8 cellular contexts compared by ENCODE assay signal in genomic region chr17:41835214-41835799, GRCh38. TPM values are rescaled to one million over a fixed set of nuclear protein-coding genes. Genes with fewer than 3 reads are reported as not detected.
A peak's percentile ranks its signal among the peaks of the same experiment; 100 is the strongest.
DNase-seq lines count a peak whose midpoint lies in the region; ATAC-seq and TF ChIP-seq lines count a peak whose summit lies in the region.

No MANE protein-coding gene starts in this region.

- H3K4me3 ChIP-seq in BLaER1 treated with 17β-estradiol and CSF1 and Interleukin-3, amounts not matched to agents 10 nM and 100 nM, result peak overlapping the region; percentile 87 to 100 (median 94)
- H3K4me3 ChIP-seq in fibroblast of mammary gland (ENCODE audit: control insufficient read depth, low read depth, low read length) (peak overlapping the region; percentile 71), ovary (peak overlapping the region; percentile 78)

- no peak for TF ChIP-seq CTCF in fibroblast of mammary gland (conservative IDR thresholded peaks at IDR 0.05; ENCODE audit: control insufficient read depth, insufficient read depth, low read depth, low read length)
- no peak for TF ChIP-seq CTCF in ovary (IDR thresholded peaks at IDR 0.05)

- peak overlapping the region; percentile 69 to 96 (median 90) for H3K4me2 ChIP-seq in BLaER1 treated with 17β-estradiol and CSF1 and Interleukin-3, amounts not matched to agents 10 nM and 100 nM

- H3K36me3 ChIP-seq in BLaER1 treated with 17β-estradiol and CSF1 and Interleukin-3, amounts not matched to agents 10 nM and 100 nM, result peaks cover 34 to 45% (median 39%) of the 10 kb centered on the region in 11 experiments
- no peaks in the 10 kb centered on the region for H3K36me3 ChIP-seq in ovary

- H3K27ac ChIP-seq in BLaER1 treated with 17β-estradiol and CSF1 and Interleukin-3, amounts not matched to agents 10 nM and 100 nM, result peak overlapping the region; percentile 78 to 88 (median 84)
- H3K27ac ChIP-seq in ovary, result peak overlapping the region; percentile 83 to 91

- ATAC-seq in GM21619 (IDR thresholded peaks at IDR 0.05; ENCODE audit: unreplicated experiment), result peak; percentile 33
- peak; percentile 60 for ATAC-seq in SK-N-SH treated with all-trans-retinoic acid at 6 μM for 48 hours
- no peak for ATAC-seq in GM18870 (IDR thresholded peaks at IDR 0.05; ENCODE audit: unreplicated experiment)
- no peak for ATAC-seq in HG03457 (IDR thresholded peaks at IDR 0.05; ENCODE audit: unreplicated experiment)

- no peaks in the 10 kb centered on the region for H3K27me3 ChIP-seq in BLaER1 treated with 17β-estradiol and CSF1 and Interleukin-3, amounts not matched to agents 10 nM and 100 nM
- H3K27me3 ChIP-seq in ovary, result no peaks in the 10 kb centered on the region

- peaks cover 18 to 27% (median 19%) of the 10 kb centered on the region in 10 experiments for H3K4me1 ChIP-seq in BLaER1 treated with 17β-estradiol and CSF1 and Interleukin-3, amounts not matched to agents 10 nM and 100 nM
- peaks cover 4% of the 10 kb centered on the region for H3K4me1 ChIP-seq in ovary (ENCODE audit: insufficient read depth)

- intact Hi-C loops in ovary (cut with DNase I), result no loop called here

- peak overlapping the region; percentile 87 to 92 (median 91) for H3K9ac ChIP-seq in BLaER1 treated with 17β-estradiol and CSF1 and Interleukin-3, amounts not matched to agents 10 nM and 100 nM

- TF ChIP-seq POLR2A in ovary (IDR thresholded peaks at IDR 0.05), result no peak

- no peaks in the 10 kb centered on the region for H3K9me3 ChIP-seq in BLaER1 treated with 17β-estradiol and CSF1 and Interleukin-3, amounts not matched to agents 10 nM and 100 nM (replicated peaks in 1 of 11)
- H3K9me3 ChIP-seq in ovary, result no peaks in the 10 kb centered on the region

- H4K20me1 ChIP-seq in BLaER1 treated with 17β-estradiol and CSF1 and Interleukin-3, amounts not matched to agents 10 nM and 100 nM, result peaks cover 0 to 10% (median 0%) of the 10 kb centered on the region in 11 experiments; a peak in 4 of 22 replicates

- DNase-seq in fibroblast of mammary gland (ENCODE audit: low read depth) (no peak), ovary (peak in 1 of 5 donors; percentile 0), medulla oblongata (ENCODE audit: extremely low spot score) (no peak)

- no peak for TF ChIP-seq EP300 in ovary (IDR thresholded peaks at IDR 0.05)

- 16 to 17% (median 16%) methylated on average over 12 to 13 of the region's 13 CpGs for WGBS in ovary, 3 donors

TF ChIP-seq in SK-N-SH treated with all-trans-retinoic acid at 6 μM for 48 hours, 23 proteins besides CTCF, POLR2A, EP300 and RAD21:
- TF ChIP-seq ZFP30 (CRISPR knock-in tag; IDR thresholded peaks at IDR 0.05) (no peak), TSHZ2 (CRISPR knock-in tag; IDR thresholded peaks at IDR 0.05) (no peak), PPARA (CRISPR knock-in tag; IDR thresholded peaks at IDR 0.05; ENCODE audit: borderline replicate concordance) (no peak), ZFP3 (CRISPR knock-in tag; IDR thresholded peaks at IDR 0.05) (no peak), TOX (CRISPR knock-in tag; IDR thresholded peaks at IDR 0.05; ENCODE audit: borderline replicate concordance) (no peak), OSR1 (CRISPR knock-in tag; IDR thresholded peaks at IDR 0.05) (no peak), ZNF70 (CRISPR knock-in tag; IDR thresholded peaks at IDR 0.05) (no peak), RARB (CRISPR knock-in tag; IDR thresholded peaks at IDR 0.05) (no peak), PATZ1 (CRISPR knock-in tag; IDR thresholded peaks at IDR 0.05; ENCODE audit: borderline replicate concordance) (no peak), ISL1 (CRISPR knock-in tag; IDR thresholded peaks at IDR 0.05) (no peak), TCF4 (CRISPR knock-in tag; IDR thresholded peaks at IDR 0.05; ENCODE audit: borderline replicate concordance) (no peak), CREB5 (CRISPR knock-in tag; IDR thresholded peaks at IDR 0.05; ENCODE audit: low read depth) (no peak), BACH2 (CRISPR knock-in tag; IDR thresholded peaks at IDR 0.05; ENCODE audit: borderline replicate concordance) (no peak), GLIS3 (CRISPR knock-in tag; IDR thresholded peaks at IDR 0.05) (no peak), CSDC2 (CRISPR knock-in tag; IDR thresholded peaks at IDR 0.05) (no peak), CSRNP3 (CRISPR knock-in tag; IDR thresholded peaks at IDR 0.05) (no peak)

RNA-seq across cellular contexts. Expression of gene NT5C3B, which starts 0.7 kb away (rescaled TPM):
- total RNA-seq in ovary, result 10 to 100 TPM; 34.5 to 65.4 (median 48.8) TPM
- polyA plus RNA-seq in ovary, result 100 to 1,000 TPM in 1 of 2 donors, 10 to 100 TPM in 1; 71.0 to 106 TPM

RNA-seq across cellular contexts. Expression of gene KLHL10, which starts 2.3 kb away (rescaled TPM):
- under 1 TPM; 0.13 to 0.60 (median 0.23) TPM for total RNA-seq in ovary
- polyA plus RNA-seq in ovary, result under 1 TPM; 0.21 to 0.57 TPM

RNA-seq across cellular contexts. Expression of gene FKBP10, which starts 22.5 kb away (rescaled TPM):
- total RNA-seq in ovary, result 100 to 1,000 TPM in 2 of 7 donors, 10 to 100 TPM in 5; 37.1 to 106 (median 82.5) TPM
- 10 to 100 TPM; 76.2 to 80.0 TPM for polyA plus RNA-seq in ovary

RNA-seq across cellular contexts. Expression of gene P3H4, which starts 23.6 kb away (rescaled TPM):
- 10 to 100 TPM; 13.2 to 22.1 (median 16.3) TPM for total RNA-seq in ovary
- polyA plus RNA-seq in ovary, result 10 to 100 TPM in 1 of 2 donors, 1 to 10 TPM in 1; 7.7 to 10.6 TPM

RNA-seq across cellular contexts. Expression of gene KLHL11, which starts 29.9 kb away (rescaled TPM):
- 10 to 100 TPM; 18.9 to 30.5 (median 20.6) TPM for total RNA-seq in ovary
- polyA plus RNA-seq in ovary, result 1 to 10 TPM; 2.7 to 3.9 TPM

Comparison
In these comparisons a context has a peak if more than half of its experiments do, and no peak if none do; other contexts are left out.
1. ATAC-seq: peak in GM21619 (single experiment) and SK-N-SH treated with all-trans-retinoic acid at 6 μM for 48 hours (single experiment); none in GM18870 (single experiment) and HG03457 (single experiment).
2. Peak in every context shown above with its lines, with median percentiles within 50 percentile points of each other: H3K4me3 ChIP-seq.